Comparison of ENCODE assay signal across 8 cellular contexts in the genomic region with DNA sequence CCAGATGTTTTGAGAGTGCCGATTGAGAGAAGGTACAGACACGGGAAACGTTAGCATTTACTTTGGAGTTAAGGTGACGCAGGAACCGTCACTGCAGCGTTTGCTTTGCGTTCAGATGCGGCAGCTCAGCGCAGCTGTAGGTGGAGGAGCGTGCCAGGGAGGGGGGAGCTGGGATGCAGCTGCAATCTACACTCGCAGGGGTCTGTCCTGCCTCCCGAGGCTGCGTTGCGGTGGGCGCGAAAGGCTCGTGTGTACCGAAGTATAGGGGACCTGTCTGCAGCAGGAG. TPM values are rescaled to one million over a fixed set of nuclear protein-coding genes. Genes with fewer than 3 reads are reported as not detected.
DNase-seq lines count a peak whose midpoint lies in the region; ATAC-seq and TF ChIP-seq lines count a peak whose summit lies in the region.

No MANE protein-coding gene starts in this region.

- no peak for DNase-seq in activated T-cell treated with anti-CD3 and anti-CD28 coated beads, Interleukin-2, amount 50 U/mL, for 4 hours
- DNase-seq in activated T-cell treated with anti-CD3 and anti-CD28 coated beads, Interleukin-2, amount 50 U/mL, for 48 hours, result no peak
- peak; percentile 72 for DNase-seq in NCI-H1694 treated with DMSO at 0.1 percent for 48 hours (lab: John Stamatoyannopoulos, UW)
- peak; percentile 66 for DNase-seq in activated CD4-positive, alpha-beta T cell treated with anti-CD3 and anti-CD28 coated beads, Interleukin-2, amount 10 ng/mL, durations not matched to agents 7 days and 5 days
- DNase-seq in UCSD-AML1 (lab: John Stamatoyannopoulos, UW; ENCODE audit: unreplicated experiment), result no peak

- peak overlapping the region; percentile 61 for H2AFZ ChIP-seq in neural cell (ENCODE audit: low read depth, low read length)

- H3K36me3 ChIP-seq in neural cell (ENCODE audit: insufficient read depth, low read length), result no peaks in the 10 kb centered on the region

- H3K9me2 ChIP-seq in neural cell (ENCODE audit: insufficient read depth, low read length), result no peaks in the 10 kb centered on the region

- H3F3A ChIP-seq in neural cell (ENCODE audit: insufficient read depth, low read length, poor library complexity, severe bottlenecking), result peaks cover 7% of the 10 kb centered on the region

- H3K79me2 ChIP-seq in neural cell (replicated peaks; ENCODE audit: insufficient read depth, low read length), result peaks cover 35% of the 10 kb centered on the region

- H3K4me3 Mint-ChIP-seq in activated T-cell treated with anti-CD3 and anti-CD28 coated beads, Interleukin-2, amount 50 U/mL, for 4 hours, result peak overlapping the region; percentile 92
- peak overlapping the region; percentile 92 for H3K4me3 Mint-ChIP-seq in activated CD4-positive, alpha-beta T cell treated with anti-CD3 and anti-CD28 coated beads, Interleukin-2, amount 10 ng/mL, durations not matched to agents 7 days and 5 days

- H3K4me2 ChIP-seq in neural cell (ENCODE audit: low read length), result peak overlapping the region; percentile 85

- H3K27ac Mint-ChIP-seq in activated CD4-positive, alpha-beta T cell treated with anti-CD3 and anti-CD28 coated beads, Interleukin-2, amount 10 ng/mL, durations not matched to agents 7 days and 5 days, result peak overlapping the region; percentile 91

- ATAC-seq in activated T-cell treated with anti-CD3 and anti-CD28 coated beads, Interleukin-2, amount 50 U/mL, for 4 hours, result peak; percentile 61 to 62
- ATAC-seq in HG02623 (IDR thresholded peaks at IDR 0.05; ENCODE audit: unreplicated experiment) (peak; percentile 27), esophagus mucosa (peak; percentile 29)

- no peaks in the 10 kb centered on the region for H3K27me3 ChIP-seq in neural cell (ENCODE audit: insufficient read depth, low read depth, low read length)

- no peaks in the 10 kb centered on the region for H3K27me3 Mint-ChIP-seq in activated T-cell treated with anti-CD3 and anti-CD28 coated beads, Interleukin-2, amount 50 U/mL, for 4 hours (ENCODE audit: low read depth)
- no peaks in the 10 kb centered on the region for H3K27me3 Mint-ChIP-seq in activated CD4-positive, alpha-beta T cell treated with anti-CD3 and anti-CD28 coated beads, Interleukin-2, amount 10 ng/mL, durations not matched to agents 7 days and 5 days

- no peaks in the 10 kb centered on the region for H3K9me3 ChIP-seq in neural cell (ENCODE audit: low read length)

- no peak for TF ChIP-seq CTCF in neural cell (IDR thresholded peaks at IDR 0.05; ENCODE audit: poor library complexity, severe bottlenecking)

- H3K9me3 Mint-ChIP-seq in activated T-cell treated with anti-CD3 and anti-CD28 coated beads, Interleukin-2, amount 50 U/mL, for 4 hours, result no peaks in the 10 kb centered on the region
- H3K9me3 Mint-ChIP-seq in activated CD4-positive, alpha-beta T cell treated with anti-CD3 and anti-CD28 coated beads, Interleukin-2, amount 10 ng/mL, durations not matched to agents 7 days and 5 days, result no peaks in the 10 kb centered on the region

- TF ChIP-seq RAD21 in neural cell (conservative IDR thresholded peaks at IDR 0.05), result no peak

- H3K27ac ChIP-seq in neural cell (ENCODE audit: low read length), result peak overlapping the region; percentile 93

- H3K4me1 Mint-ChIP-seq in activated T-cell treated with anti-CD3 and anti-CD28 coated beads, Interleukin-2, amount 50 U/mL, for 4 hours (ENCODE audit: low read depth), result peaks cover 39% of the 10 kb centered on the region
- H3K4me1 Mint-ChIP-seq in activated CD4-positive, alpha-beta T cell treated with anti-CD3 and anti-CD28 coated beads, Interleukin-2, amount 10 ng/mL, durations not matched to agents 7 days and 5 days, result peaks cover 29% of the 10 kb centered on the region

- H3K4me3 ChIP-seq in neural cell (ENCODE audit: low read length), result peak overlapping the region; percentile 95

- CTCF ChIA-PET in activated CD4-positive, alpha-beta T cell treated with anti-CD3 and anti-CD28 coated beads, Interleukin-2, amount 10 ng/mL, durations not matched to agents 7 days and 5 days (lab: Charles Lee), result interaction anchor here (0.6 to 1.5 kb wide), 3 partner anchors 9 to 37 kb away, joined by 3 to 5 read pairs (median 3); partner anchors contain the start of gene RUBCN

- POLR2A ChIA-PET in activated CD4-positive, alpha-beta T cell treated with anti-CD3 and anti-CD28 coated beads, Interleukin-2, amount 10 ng/mL, durations not matched to agents 7 days and 5 days (lab: Charles Lee), result no interaction called here

- TF ChIP-seq EP300 in neural cell (conservative IDR thresholded peaks at IDR 0.05; ENCODE audit: poor library complexity, severe bottlenecking), result no peak

- H4K20me1 ChIP-seq in neural cell (ENCODE audit: insufficient read depth), result peaks cover 13% of the 10 kb centered on the region

- H3K9ac ChIP-seq in neural cell (ENCODE audit: low read length), result peak overlapping the region; percentile 92

- H3K36me3 Mint-ChIP-seq in activated T-cell treated with anti-CD3 and anti-CD28 coated beads, Interleukin-2, amount 50 U/mL, for 4 hours (ENCODE audit: insufficient read depth), result no peaks in the 10 kb centered on the region
- H3K36me3 Mint-ChIP-seq in activated CD4-positive, alpha-beta T cell treated with anti-CD3 and anti-CD28 coated beads, Interleukin-2, amount 10 ng/mL, durations not matched to agents 7 days and 5 days (ENCODE audit: low read depth), result no peaks in the 10 kb centered on the region

TF ChIP-seq in neural cell, 6 proteins besides CTCF, POLR2A, EP300 and RAD21:
- TF ChIP-seq, protein P1, sequence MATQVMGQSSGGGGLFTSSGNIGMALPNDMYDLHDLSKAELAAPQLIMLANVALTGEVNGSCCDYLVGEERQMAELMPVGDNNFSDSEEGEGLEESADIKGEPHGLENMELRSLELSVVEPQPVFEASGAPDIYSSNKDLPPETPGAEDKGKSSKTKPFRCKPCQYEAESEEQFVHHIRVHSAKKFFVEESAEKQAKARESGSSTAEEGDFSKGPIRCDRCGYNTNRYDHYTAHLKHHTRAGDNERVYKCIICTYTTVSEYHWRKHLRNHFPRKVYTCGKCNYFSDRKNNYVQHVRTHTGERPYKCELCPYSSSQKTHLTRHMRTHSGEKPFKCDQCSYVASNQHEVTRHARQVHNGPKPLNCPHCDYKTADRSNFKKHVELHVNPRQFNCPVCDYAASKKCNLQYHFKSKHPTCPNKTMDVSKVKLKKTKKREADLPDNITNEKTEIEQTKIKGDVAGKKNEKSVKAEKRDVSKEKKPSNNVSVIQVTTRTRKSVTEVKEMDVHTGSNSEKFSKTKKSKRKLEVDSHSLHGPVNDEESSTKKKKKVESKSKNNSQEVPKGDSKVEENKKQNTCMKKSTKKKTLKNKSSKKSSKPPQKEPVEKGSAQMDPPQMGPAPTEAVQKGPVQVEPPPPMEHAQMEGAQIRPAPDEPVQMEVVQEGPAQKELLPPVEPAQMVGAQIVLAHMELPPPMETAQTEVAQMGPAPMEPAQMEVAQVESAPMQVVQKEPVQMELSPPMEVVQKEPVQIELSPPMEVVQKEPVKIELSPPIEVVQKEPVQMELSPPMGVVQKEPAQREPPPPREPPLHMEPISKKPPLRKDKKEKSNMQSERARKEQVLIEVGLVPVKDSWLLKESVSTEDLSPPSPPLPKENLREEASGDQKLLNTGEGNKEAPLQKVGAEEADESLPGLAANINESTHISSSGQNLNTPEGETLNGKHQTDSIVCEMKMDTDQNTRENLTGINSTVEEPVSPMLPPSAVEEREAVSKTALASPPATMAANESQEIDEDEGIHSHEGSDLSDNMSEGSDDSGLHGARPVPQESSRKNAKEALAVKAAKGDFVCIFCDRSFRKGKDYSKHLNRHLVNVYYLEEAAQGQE (IDR thresholded peaks at IDR 0.05; ENCODE audit: borderline replicate concordance), result no peak
- TF ChIP-seq SMC3 (conservative IDR thresholded peaks at IDR 0.05; ENCODE audit: poor library complexity) (no peak), EZH2 (IDR thresholded peaks at IDR 0.05; ENCODE audit: borderline replicate concordance, insufficient read depth, low read length, poor library complexity, severe bottlenecking) (no peak), MXI1 (conservative IDR thresholded peaks at IDR 0.05; ENCODE audit: poor library complexity, severe bottlenecking) (no peak), TAF1 (IDR thresholded peaks at IDR 0.05; ENCODE audit: low read depth) (peak; percentile 65), POLR2AphosphoS5 (IDR thresholded peaks at IDR 0.05) (peak; percentile 50)
TF ChIP-seq in neural cell: peak in this region for 2.

RNA-seq across cellular contexts. Expression of gene FYTTD1, which starts 0.4 kb away (rescaled TPM):
- 10 to 100 TPM; 40.8 to 46.5 (median 43.3) TPM for total RNA-seq in activated T-cell treated with anti-CD3 and anti-CD28 coated beads, Interleukin-2, amount 50 U/mL, for 4 hours
- 10 to 100 TPM; 35.7 to 38.8 TPM for total RNA-seq in activated CD4-positive, alpha-beta T cell treated with anti-CD3 and anti-CD28 coated beads, Interleukin-2, amount 10 ng/mL, durations not matched to agents 7 days and 5 days
- 41.4 TPM for total RNA-seq in esophagus mucosa
- polyA plus RNA-seq in neural cell, result 74.7 and 87.0 TPM in 2 replicates
- 98.4 and 138 TPM in 2 replicates for polyA minus RNA-seq in neural cell

RNA-seq across cellular contexts. Expression of gene RUBCN, which starts 12.6 kb away (rescaled TPM):
- 10 to 100 TPM; 36.9 to 47.0 (median 39.5) TPM for total RNA-seq in activated T-cell treated with anti-CD3 and anti-CD28 coated beads, Interleukin-2, amount 50 U/mL, for 4 hours
- 10 to 100 TPM; 43.3 to 44.5 TPM for total RNA-seq in activated CD4-positive, alpha-beta T cell treated with anti-CD3 and anti-CD28 coated beads, Interleukin-2, amount 10 ng/mL, durations not matched to agents 7 days and 5 days
- 18.0 TPM for total RNA-seq in esophagus mucosa
- 16.1 and 22.8 TPM in 2 replicates for polyA plus RNA-seq in neural cell
- polyA minus RNA-seq in neural cell, result 41.1 and 42.6 TPM in 2 replicates

RNA-seq across cellular contexts. Expression of gene LRCH3, which starts 41.8 kb away (rescaled TPM):
- total RNA-seq in activated T-cell treated with anti-CD3 and anti-CD28 coated beads, Interleukin-2, amount 50 U/mL, for 4 hours, result 10 to 100 TPM; 33.7 to 43.9 (median 38.5) TPM
- 10 to 100 TPM; 54.0 to 58.0 TPM for total RNA-seq in activated CD4-positive, alpha-beta T cell treated with anti-CD3 and anti-CD28 coated beads, Interleukin-2, amount 10 ng/mL, durations not matched to agents 7 days and 5 days
- 20.8 TPM for total RNA-seq in esophagus mucosa
- 36.2 and 41.4 TPM in 2 replicates for polyA plus RNA-seq in neural cell
- polyA minus RNA-seq in neural cell, result 128 and 135 TPM in 2 replicates

Comparison
In these comparisons a context has a peak if more than half of its experiments do, and no peak if none do; other contexts are left out.
1. DNase-seq: peak in NCI-H1694 treated with DMSO at 0.1 percent for 48 hours (single experiment) and activated CD4-positive, alpha-beta T cell treated with anti-CD3 and anti-CD28 coated beads, Interleukin-2, amount 10 ng/mL, durations not matched to agents 7 days and 5 days (single experiment); none in activated T-cell treated with anti-CD3 and anti-CD28 coated beads, Interleukin-2, amount 50 U/mL, for 4 hours (single experiment), activated T-cell treated with anti-CD3 and anti-CD28 coated beads, Interleukin-2, amount 50 U/mL, for 48 hours (0 of 2) and UCSD-AML1 (single experiment).
2. Peak in every context shown above with its lines, with median percentiles within 50 percentile points of each other: ATAC-seq.